Comparison of ENCODE assay signal across 21 cellular contexts in genomic region chr10:133012573-133013359, GRCh38.
A peak's percentile ranks its signal among the peaks of the same experiment; 100 is the strongest.
DNase-seq lines count a peak whose midpoint lies in the region; ATAC-seq and TF ChIP-seq lines count a peak whose summit lies in the region.
"Had no signal": no experiment of that assay in that cellular context is flagged by ENCODE, and none has a peak within 500 bp of the region (broad histone marks: within the 10 kb centered on the region; RNA-seq: fewer than 3 reads in every experiment).

No MANE protein-coding gene starts in this region.

- H3K4ac ChIP-seq in neuronal stem cell (ENCODE audit: low read length) = no peak overlapping the region

- H4K20me1 ChIP-seq in hepatocyte (ENCODE audit: insufficient read depth, poor library complexity, severe bottlenecking) = no peaks in the 10 kb centered on the region

- H3K79me1 ChIP-seq in neuronal stem cell (ENCODE audit: low read depth, low read length) = peaks cover 2% of the 10 kb centered on the region

- DNase-seq in HT1080 (ENCODE audit: low read depth) (peak; percentile 33), left cardiac atrium (peak; percentile 62), neuronal stem cell (ENCODE audit: low spot score) (no peak), type B pancreatic cell (ENCODE audit: extremely low spot score, unreplicated experiment) (no peak), NCI-H1417 treated with DMSO at 0.1 percent for 48 hours (lab: John Stamatoyannopoulos, UW) (no peak), hepatocyte (ENCODE audit: low spot score) (no peak), cerebellum (ENCODE audit: low spot score) (no peak)
- DNase-seq: activated CD4-positive, alpha-beta T cell treated with anti-CD3 and anti-CD28 coated beads, Interleukin-2, amount 50 U/mL, for 48 hours; activated naive CD4-positive, alpha-beta T cell; activated T-cell treated with anti-CD3 and anti-CD28 coated beads for 4 hours; effector memory CD8-positive, alpha-beta T cell; GOT3; NCI-H1436; NCI-H2171 treated with DMSO at 0.1 percent for 48 hours; NCI-H748 treated with DMSO at 0.1 percent for 48 hours; SJCRH30; T-helper 2 cell had no signal

- peak overlapping the region; percentile 44 for H3K9ac ChIP-seq in neuronal stem cell (ENCODE audit: low read depth, low read length, poor library complexity)

- H3K14ac ChIP-seq in neuronal stem cell (ENCODE audit: low read length) = peak overlapping the region; percentile 31

- H3K36me3 ChIP-seq in neuronal stem cell (replicated peaks in 1 of 2; ENCODE audit: control insufficient read depth in 2 of 2, insufficient read depth in 2 of 2, low read length in 2 of 2) = no peaks in the 10 kb centered on the region
- H3K36me3 ChIP-seq in hepatocyte (replicated peaks; ENCODE audit: insufficient read depth, low read depth) = no peaks in the 10 kb centered on the region
- H3K36me3 ChIP-seq: ascending aorta, SJCRH30, thoracic aorta had no signal

- no peak overlapping the region for H4K91ac ChIP-seq in neuronal stem cell (ENCODE audit: low read depth, low read length, poor library complexity)

- H3K27me3 Mint-ChIP-seq in type B pancreatic cell = no peaks in the 10 kb centered on the region
- H3K27me3 Mint-ChIP-seq: effector memory CD8-positive, alpha-beta T cell had no signal

- H3K9me2 ChIP-seq in hepatocyte (replicated peaks; ENCODE audit: insufficient read depth) = no peaks in the 10 kb centered on the region

- no peak overlapping the region for H3K23ac ChIP-seq in neuronal stem cell (ENCODE audit: low read depth, low read length, poor library complexity)

- no peak overlapping the region for H2BK5ac ChIP-seq in neuronal stem cell (ENCODE audit: low read length)

- H3K4me3 ChIP-seq in neuronal stem cell (ENCODE audit: low read length in 2 of 2) (no peak overlapping the region), hepatocyte (no peak overlapping the region)
- H3K4me3 ChIP-seq: ascending aorta, SJCRH30, thoracic aorta had no signal

- H2AFZ ChIP-seq in neuronal stem cell (ENCODE audit: low read length) (no peak overlapping the region), hepatocyte (no peak overlapping the region)

- WGBS in neuronal stem cell (ENCODE audit: extremely low coverage in 2 of 2, insufficient read length in 2 of 2, insufficient replicate concordance in 1 of 2), 2 donors = no CpG with 5 or more reads among the region's 58 CpGs
- WGBS in hepatocyte (ENCODE audit: low lambda C conversion rate, missing lambda C conversion rate) = 94% methylated on average over 58 of the region's 58 CpGs

- intact Hi-C loops in left cardiac atrium (cut with DNase I) = no loop called here

- TF ChIP-seq CTCF in type B pancreatic cell (conservative IDR thresholded peaks at IDR 0.05) (no peak), hepatocyte (IDR thresholded peaks at IDR 0.05; ENCODE audit: poor library complexity) (no peak)

- H3K9me3 Mint-ChIP-seq in type B pancreatic cell = no peaks in the 10 kb centered on the region
- H3K9me3 Mint-ChIP-seq: effector memory CD8-positive, alpha-beta T cell; naive thymus-derived CD8-positive, alpha-beta T cell had no signal

- H3K79me2 ChIP-seq in hepatocyte = no peaks in the 10 kb centered on the region

- H2BK15ac ChIP-seq in neuronal stem cell (ENCODE audit: low read length) = no peak overlapping the region

- peak overlapping the region; percentile 85 for H3K18ac ChIP-seq in neuronal stem cell (ENCODE audit: low read length)

- H3K4me3 Mint-ChIP-seq in type B pancreatic cell = no peak overlapping the region
- H3K4me3 Mint-ChIP-seq: effector memory CD8-positive, alpha-beta T cell; naive thymus-derived CD8-positive, alpha-beta T cell had no signal

- H2BK12ac ChIP-seq in neuronal stem cell (ENCODE audit: low read length) = peak overlapping the region; percentile 22

- H3K9me3 ChIP-seq in neuronal stem cell (replicated peaks in 1 of 2; ENCODE audit: control insufficient read depth in 2 of 2, insufficient read depth in 1 of 2, low read depth in 1 of 2, low read length in 2 of 2) (peaks cover 0 to 3% of the 10 kb centered on the region in 2 donors), hepatocyte (ENCODE audit: low read depth) (no peaks in the 10 kb centered on the region)
- H3K9me3 ChIP-seq: ascending aorta, SJCRH30, thoracic aorta had no signal

- peak; percentile 14 to 36 for ATAC-seq in left cardiac atrium
- ATAC-seq: effector memory CD8-positive, alpha-beta T cell; naive thymus-derived CD8-positive, alpha-beta T cell had no signal

- peak overlapping the region; percentile 17 for H3K27ac Mint-ChIP-seq in type B pancreatic cell
- H3K27ac Mint-ChIP-seq: naive thymus-derived CD8-positive, alpha-beta T cell had no signal

- no peak overlapping the region for H2BK120ac ChIP-seq in neuronal stem cell (ENCODE audit: low read depth, low read length)

- peaks cover 0 to 12% (median 0%) of the 10 kb centered on the region in 3 experiments for H3K27me3 ChIP-seq in neuronal stem cell (ENCODE audit: control insufficient read depth in 3 of 3, insufficient read depth in 3 of 3, low read depth in 1 of 3, low read length in 3 of 3)
- no peaks in the 10 kb centered on the region for H3K27me3 ChIP-seq in hepatocyte
- H3K27me3 ChIP-seq: ascending aorta, SJCRH30 had no signal

- no peaks in the 10 kb centered on the region for H3K4me1 Mint-ChIP-seq in type B pancreatic cell (ENCODE audit: unreplicated experiment)

- no peaks in the 10 kb centered on the region for H3K36me3 Mint-ChIP-seq in type B pancreatic cell
- H3K36me3 Mint-ChIP-seq: naive thymus-derived CD8-positive, alpha-beta T cell had no signal

- no peak overlapping the region for H3K4me2 ChIP-seq in neuronal stem cell (ENCODE audit: insufficient read depth, low read length, poor library complexity, severe bottlenecking)
- no peak overlapping the region for H3K4me2 ChIP-seq in hepatocyte

- H3K4me1 ChIP-seq in neuronal stem cell (ENCODE audit: control insufficient read depth in 2 of 2, insufficient read depth in 1 of 2, low read depth in 1 of 2, low read length in 2 of 2) (peaks cover 3 to 9% of the 10 kb centered on the region in 2 donors), hepatocyte (ENCODE audit: insufficient read depth) (peaks cover 5% of the 10 kb centered on the region)
- H3K4me1 ChIP-seq: ascending aorta, SJCRH30 had no signal

- no peak overlapping the region for H3K27ac ChIP-seq in neuronal stem cell (replicated peaks; ENCODE audit: low read length)
- no peak overlapping the region for H3K27ac ChIP-seq in hepatocyte
- H3K27ac ChIP-seq: SJCRH30, VCaP had no signal

- peak overlapping the region; percentile 88 for H2AK5ac ChIP-seq in neuronal stem cell (ENCODE audit: low read depth, low read length)

- peak overlapping the region; percentile 6 for H4K8ac ChIP-seq in neuronal stem cell (ENCODE audit: low read depth, low read length)

Comparison
In these comparisons a context has a peak if more than half of its experiments do, and no peak if none do; other contexts are left out.
1. DNase-seq: peak in HT1080 (single experiment) and left cardiac atrium (single experiment); none in neuronal stem cell (single experiment), type B pancreatic cell (single experiment), NCI-H1417 treated with DMSO at 0.1 percent for 48 hours (single experiment), hepatocyte (single experiment) and cerebellum (single experiment).